Comparison of ENCODE assay signal across 16 cellular contexts in the genomic region with DNA sequence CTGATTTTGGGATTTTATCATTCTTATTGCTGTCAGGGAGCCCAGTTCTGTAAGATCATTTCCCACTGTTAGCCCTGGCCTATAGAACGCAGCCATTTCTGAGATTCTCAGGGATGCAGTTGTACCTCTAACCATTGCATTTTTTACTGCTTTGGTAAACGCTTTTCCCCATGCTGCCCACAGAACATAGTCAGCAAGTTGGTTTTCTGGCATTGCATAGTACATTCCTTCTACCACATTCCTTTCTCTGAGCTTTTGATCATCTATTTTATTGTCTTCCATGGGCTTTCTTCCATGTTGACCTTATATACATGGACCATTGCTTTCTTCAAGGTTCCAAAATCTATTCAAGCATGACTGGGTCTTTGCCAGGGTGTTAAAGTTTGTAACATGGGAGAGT.
A peak's percentile ranks its signal among the peaks of the same experiment; 100 is the strongest.
DNase-seq lines count a peak whose midpoint lies in the region; ATAC-seq and TF ChIP-seq lines count a peak whose summit lies in the region.
"Had no signal": no experiment of that assay in that cellular context is flagged by ENCODE, and none has a peak within 500 bp of the region (broad histone marks: within the 10 kb centered on the region; RNA-seq: fewer than 3 reads in every experiment).

No MANE protein-coding gene starts in this region.

- H3K9me3 Mint-ChIP-seq in osteocyte (ENCODE audit: unreplicated experiment), result no peaks in the 10 kb centered on the region
- H3K9me3 Mint-ChIP-seq: H9 had no signal

- no peak for TF ChIP-seq CTCF in fibroblast of pulmonary artery (IDR thresholded peaks at IDR 0.05; ENCODE audit: low read length, missing control alignments)
- TF ChIP-seq CTCF in smooth muscle cell (IDR thresholded peaks at IDR 0.05; ENCODE audit: borderline replicate concordance, insufficient read depth, poor library complexity, severe bottlenecking), result no peak
- no peak for TF ChIP-seq CTCF in GM13977 (IDR thresholded peaks at IDR 0.05; ENCODE audit: extremely low read depth, insufficient read depth, missing control alignments)
- no peak for TF ChIP-seq CTCF in osteocyte (IDR thresholded peaks at IDR 0.05)

- DNase-seq in GM03348 (ENCODE audit: low spot score), result peak; percentile 37
- peak; percentile 66 for DNase-seq in amniotic epithelial cell (ENCODE audit: low read depth)
- DNase-seq in fibroblast of pulmonary artery (ENCODE audit: low read depth), result peak; percentile 22
- no peak for DNase-seq in smooth muscle cell (lab: John Stamatoyannopoulos, UW; ENCODE audit: unreplicated experiment)
- no peak for DNase-seq in GM13977 (ENCODE audit: low spot score)
- no peak for DNase-seq in osteocyte (ENCODE audit: extremely low spot score, unreplicated experiment)
- DNase-seq: ACHN; CD8-positive, alpha-beta T cell; H9; NCI-H1417; NCI-H1930; NCI-H2171; NCI-H774; SHP77 had no signal

- no peaks in the 10 kb centered on the region for H3K27me3 Mint-ChIP-seq in osteocyte (ENCODE audit: unreplicated experiment)
- H3K27me3 Mint-ChIP-seq: IgD-negative memory B cell had no signal

- no peaks in the 10 kb centered on the region for H3K27me3 ChIP-seq in smooth muscle cell (ENCODE audit: low read depth)

- ATAC-seq in HG03025 (IDR thresholded peaks at IDR 0.05; ENCODE audit: low FRiP score, unreplicated experiment), result no peak
- ATAC-seq: CD8-positive, alpha-beta T cell had no signal

- H4K20me1 ChIP-seq in smooth muscle cell (ENCODE audit: low read depth), result no peaks in the 10 kb centered on the region

- H3K9ac ChIP-seq in smooth muscle cell (ENCODE audit: low read depth), result peak overlapping the region; percentile 2

- H3K4me3 ChIP-seq in fibroblast of pulmonary artery (replicated peaks; ENCODE audit: low read depth, low read length), result no peak overlapping the region
- no peak overlapping the region for H3K4me3 ChIP-seq in smooth muscle cell

- H3K27ac Mint-ChIP-seq in osteocyte (ENCODE audit: unreplicated experiment), result no peak overlapping the region
- H3K27ac Mint-ChIP-seq: CD8-positive, alpha-beta T cell; H9; IgD-negative memory B cell had no signal

- no peak overlapping the region for H2AFZ ChIP-seq in smooth muscle cell (ENCODE audit: low read depth)

- peak overlapping the region; percentile 42 for H3K27ac ChIP-seq in smooth muscle cell (ENCODE audit: low read depth)

- peaks cover 64% of the 10 kb centered on the region for H3K4me1 Mint-ChIP-seq in osteocyte (ENCODE audit: unreplicated experiment)
- H3K4me1 Mint-ChIP-seq: H9, IgD-negative memory B cell had no signal

- WGBS in smooth muscle cell (ENCODE audit: low lambda C conversion rate), result 53% methylated on average over 2 of the region's 2 CpGs

- H3K36me3 ChIP-seq in smooth muscle cell (ENCODE audit: low read depth), result no peaks in the 10 kb centered on the region

- peak overlapping the region; percentile 27 for H3K4me2 ChIP-seq in smooth muscle cell

- H3K36me3 Mint-ChIP-seq in osteocyte (ENCODE audit: unreplicated experiment), result no peaks in the 10 kb centered on the region
- H3K36me3 Mint-ChIP-seq: CD8-positive, alpha-beta T cell; IgD-negative memory B cell had no signal

- no peaks in the 10 kb centered on the region for H3F3A ChIP-seq in smooth muscle cell (ENCODE audit: low read depth)

- no peak overlapping the region for H3K4me3 Mint-ChIP-seq in osteocyte (ENCODE audit: unreplicated experiment)
- H3K4me3 Mint-ChIP-seq: CD8-positive, alpha-beta T cell; H9; IgD-negative memory B cell had no signal

- peaks cover 3% of the 10 kb centered on the region for H3K4me1 ChIP-seq in smooth muscle cell (ENCODE audit: low read depth)

- H3K9me3 ChIP-seq in smooth muscle cell (replicated peaks; ENCODE audit: low read depth), result no peaks in the 10 kb centered on the region

- in situ Hi-C loops in GM13977 (cut with MboI; ENCODE audit: low pct_unique_long_range_greater_than_20kb, low sequenced_read_pairs, unreplicated experiment), result no loop called here

- no peaks in the 10 kb centered on the region for H3K79me2 ChIP-seq in smooth muscle cell (ENCODE audit: low read depth)

Comparison
In these comparisons a context has a peak if more than half of its experiments do, and no peak if none do; other contexts are left out.
1. DNase-seq: peak in GM03348 (single experiment), amniotic epithelial cell (single experiment) and fibroblast of pulmonary artery (single experiment); none in smooth muscle cell (single experiment), GM13977 (single experiment) and osteocyte (single experiment).